1 cellular context compared by ENCODE assay signal in the genomic region with DNA sequence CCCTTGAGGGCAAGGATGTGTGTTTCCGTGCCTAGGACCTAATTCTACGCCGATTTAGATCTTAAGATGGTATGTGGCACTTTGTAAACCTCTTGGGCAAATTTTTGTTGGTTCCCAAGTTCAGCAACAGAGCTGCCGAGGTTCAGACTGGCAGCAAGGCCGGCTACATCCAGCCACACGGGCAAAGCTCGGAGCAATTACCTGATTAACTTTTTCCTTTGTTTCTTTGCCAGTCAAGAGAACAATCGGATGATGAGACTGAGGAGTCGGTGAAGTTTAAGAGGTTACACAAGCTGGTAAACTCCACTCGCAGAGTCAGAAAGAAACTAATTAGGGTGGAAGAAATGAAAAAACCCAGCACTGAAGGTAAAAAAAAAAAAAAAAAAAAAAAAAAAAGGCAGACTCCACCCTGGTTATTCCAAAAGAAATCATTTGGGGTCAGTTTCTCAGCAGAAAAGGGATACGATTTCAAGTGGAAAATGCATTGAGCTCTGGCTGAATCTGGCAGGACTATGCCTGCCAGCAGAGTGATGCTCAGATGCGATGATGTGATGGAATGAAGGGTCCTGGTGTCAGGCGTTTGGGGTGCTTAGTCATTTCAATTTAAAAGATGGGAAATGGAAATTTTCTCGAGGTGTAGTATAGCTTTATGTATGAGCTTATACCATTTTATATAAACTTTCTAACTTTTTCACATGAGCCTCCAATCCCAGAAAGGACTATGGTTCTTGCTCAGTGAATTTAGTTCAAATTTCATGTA.
TF ChIP-seq lines count a peak whose summit lies in the region.

No MANE protein-coding gene starts in this region.

TF ChIP-seq in SK-N-SH treated with all-trans-retinoic acid at 6 μM for 48 hours, 23 proteins besides CTCF, POLR2A, EP300 and RAD21 (continued from another document):
- TF ChIP-seq, protein P1, sequence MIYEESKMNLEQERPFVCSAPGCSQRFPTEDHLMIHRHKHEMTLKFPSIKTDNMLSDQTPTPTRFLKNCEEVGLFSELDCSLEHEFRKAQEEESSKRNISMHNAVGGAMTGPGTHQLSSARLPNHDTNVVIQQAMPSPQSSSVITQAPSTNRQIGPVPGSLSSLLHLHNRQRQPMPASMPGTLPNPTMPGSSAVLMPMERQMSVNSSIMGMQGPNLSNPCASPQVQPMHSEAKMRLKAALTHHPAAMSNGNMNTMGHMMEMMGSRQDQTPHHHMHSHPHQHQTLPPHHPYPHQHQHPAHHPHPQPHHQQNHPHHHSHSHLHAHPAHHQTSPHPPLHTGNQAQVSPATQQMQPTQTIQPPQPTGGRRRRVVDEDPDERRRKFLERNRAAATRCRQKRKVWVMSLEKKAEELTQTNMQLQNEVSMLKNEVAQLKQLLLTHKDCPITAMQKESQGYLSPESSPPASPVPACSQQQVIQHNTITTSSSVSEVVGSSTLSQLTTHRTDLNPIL (CRISPR knock-in tag; IDR thresholded peaks at IDR 0.05; ENCODE audit: low read depth): no peak
- TF ChIP-seq OSR1 (CRISPR knock-in tag; IDR thresholded peaks at IDR 0.05) (no peak), TCF4 (CRISPR knock-in tag; IDR thresholded peaks at IDR 0.05; ENCODE audit: borderline replicate concordance) (no peak), ARNTL (CRISPR knock-in tag; IDR thresholded peaks at IDR 0.05; ENCODE audit: borderline replicate concordance, low read depth) (no peak), ZNF565 (CRISPR knock-in tag; conservative IDR thresholded peaks at IDR 0.05; ENCODE audit: low read depth) (no peak), ZFP30 (CRISPR knock-in tag; IDR thresholded peaks at IDR 0.05) (no peak), PPARA (CRISPR knock-in tag; IDR thresholded peaks at IDR 0.05; ENCODE audit: borderline replicate concordance) (no peak), ZNF8 (CRISPR knock-in tag; IDR thresholded peaks at IDR 0.05) (no peak), BACH2 (CRISPR knock-in tag; IDR thresholded peaks at IDR 0.05; ENCODE audit: borderline replicate concordance) (no peak), ESRRG (CRISPR knock-in tag; IDR thresholded peaks at IDR 0.05) (no peak), SNAI2 (CRISPR knock-in tag; IDR thresholded peaks at IDR 0.05) (no peak)
- TF ChIP-seq, protein P2, sequence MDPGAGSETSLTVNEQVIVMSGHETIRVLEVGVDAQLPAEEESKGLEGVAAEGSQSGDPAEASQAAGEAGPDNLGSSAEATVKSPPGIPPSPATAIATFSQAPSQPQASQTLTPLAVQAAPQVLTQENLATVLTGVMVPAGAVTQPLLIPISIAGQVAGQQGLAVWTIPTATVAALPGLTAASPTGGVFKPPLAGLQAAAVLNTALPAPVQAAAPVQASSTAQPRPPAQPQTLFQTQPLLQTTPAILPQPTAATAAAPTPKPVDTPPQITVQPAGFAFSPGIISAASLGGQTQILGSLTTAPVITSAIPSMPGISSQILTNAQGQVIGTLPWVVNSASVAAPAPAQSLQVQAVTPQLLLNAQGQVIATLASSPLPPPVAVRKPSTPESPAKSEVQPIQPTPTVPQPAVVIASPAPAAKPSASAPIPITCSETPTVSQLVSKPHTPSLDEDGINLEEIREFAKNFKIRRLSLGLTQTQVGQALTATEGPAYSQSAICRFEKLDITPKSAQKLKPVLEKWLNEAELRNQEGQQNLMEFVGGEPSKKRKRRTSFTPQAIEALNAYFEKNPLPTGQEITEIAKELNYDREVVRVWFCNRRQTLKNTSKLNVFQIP (CRISPR knock-in tag; IDR thresholded peaks at IDR 0.05; ENCODE audit: borderline replicate concordance, low read depth): no peak
- TF ChIP-seq, protein P3, sequence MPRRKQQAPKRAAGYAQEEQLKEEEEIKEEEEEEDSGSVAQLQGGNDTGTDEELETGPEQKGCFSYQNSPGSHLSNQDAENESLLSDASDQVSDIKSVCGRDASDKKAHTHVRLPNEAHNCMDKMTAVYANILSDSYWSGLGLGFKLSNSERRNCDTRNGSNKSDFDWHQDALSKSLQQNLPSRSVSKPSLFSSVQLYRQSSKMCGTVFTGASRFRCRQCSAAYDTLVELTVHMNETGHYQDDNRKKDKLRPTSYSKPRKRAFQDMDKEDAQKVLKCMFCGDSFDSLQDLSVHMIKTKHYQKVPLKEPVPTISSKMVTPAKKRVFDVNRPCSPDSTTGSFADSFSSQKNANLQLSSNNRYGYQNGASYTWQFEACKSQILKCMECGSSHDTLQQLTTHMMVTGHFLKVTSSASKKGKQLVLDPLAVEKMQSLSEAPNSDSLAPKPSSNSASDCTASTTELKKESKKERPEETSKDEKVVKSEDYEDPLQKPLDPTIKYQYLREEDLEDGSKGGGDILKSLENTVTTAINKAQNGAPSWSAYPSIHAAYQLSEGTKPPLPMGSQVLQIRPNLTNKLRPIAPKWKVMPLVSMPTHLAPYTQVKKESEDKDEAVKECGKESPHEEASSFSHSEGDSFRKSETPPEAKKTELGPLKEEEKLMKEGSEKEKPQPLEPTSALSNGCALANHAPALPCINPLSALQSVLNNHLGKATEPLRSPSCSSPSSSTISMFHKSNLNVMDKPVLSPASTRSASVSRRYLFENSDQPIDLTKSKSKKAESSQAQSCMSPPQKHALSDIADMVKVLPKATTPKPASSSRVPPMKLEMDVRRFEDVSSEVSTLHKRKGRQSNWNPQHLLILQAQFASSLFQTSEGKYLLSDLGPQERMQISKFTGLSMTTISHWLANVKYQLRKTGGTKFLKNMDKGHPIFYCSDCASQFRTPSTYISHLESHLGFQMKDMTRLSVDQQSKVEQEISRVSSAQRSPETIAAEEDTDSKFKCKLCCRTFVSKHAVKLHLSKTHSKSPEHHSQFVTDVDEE (CRISPR knock-in tag; IDR thresholded peaks at IDR 0.05): no peak
